Comparison of ENCODE assay signal across 8 cellular contexts in genomic region chr10:30392564-30392990, GRCh38. TPM values are rescaled to one million over a fixed set of nuclear protein-coding genes. Genes with fewer than 3 reads are reported as not detected.
A peak's percentile ranks its signal among the peaks of the same experiment; 100 is the strongest.
DNase-seq lines count a peak whose midpoint lies in the region; ATAC-seq and TF ChIP-seq lines count a peak whose summit lies in the region.

No MANE protein-coding gene starts in this region.

- H3K4me1 Mint-ChIP-seq in CD14-positive monocyte (peaks cover 26% of the 10 kb centered on the region), nephron (peaks cover 20% of the 10 kb centered on the region)
- H3K4me1 Mint-ChIP-seq in activated T-cell treated with anti-CD3 and anti-CD28 coated beads, Interleukin-2, amount 50 U/mL, for 4 hours (ENCODE audit: low read depth): peaks cover 4% of the 10 kb centered on the region

- ATAC-seq in GM19395 (IDR thresholded peaks at IDR 0.05; ENCODE audit: unreplicated experiment): peak; percentile 89
- peak; percentile 93 for ATAC-seq in HG03521 (IDR thresholded peaks at IDR 0.05; ENCODE audit: unreplicated experiment)
- peak; percentile 99 to 100 for ATAC-seq in activated T-cell treated with anti-CD3 and anti-CD28 coated beads, Interleukin-2, amount 50 U/mL, for 4 hours

- TF ChIP-seq CTCF in CD14-positive monocyte (IDR thresholded peaks at IDR 0.05) (peak; percentile 94), fibroblast of mammary gland (conservative IDR thresholded peaks at IDR 0.05; ENCODE audit: control insufficient read depth, insufficient read depth, low read depth, low read length) (peak; percentile 93), nephron (IDR thresholded peaks at IDR 0.05; ENCODE audit: unreplicated experiment in 3 of 3) (peak; percentile 92 to 96 (median 92))

- H3K4me3 Mint-ChIP-seq in CD14-positive monocyte (peak overlapping the region; percentile 11 to 86), nephron (peak overlapping the region; percentile 57 to 68 (median 60))
- no peak overlapping the region for H3K4me3 Mint-ChIP-seq in activated T-cell treated with anti-CD3 and anti-CD28 coated beads, Interleukin-2, amount 50 U/mL, for 4 hours

- peak overlapping the region; percentile 6 for H3K4me3 ChIP-seq in fibroblast of mammary gland (ENCODE audit: control insufficient read depth, low read depth, low read length)

- H3K9me3 Mint-ChIP-seq in CD14-positive monocyte (no peaks in the 10 kb centered on the region), nephron (no peaks in the 10 kb centered on the region)
- no peaks in the 10 kb centered on the region for H3K9me3 Mint-ChIP-seq in activated T-cell treated with anti-CD3 and anti-CD28 coated beads, Interleukin-2, amount 50 U/mL, for 4 hours

- peaks cover 0 to 3% (median 2%) of the 10 kb centered on the region in 3 donors for H3K27me3 Mint-ChIP-seq in CD14-positive monocyte (ENCODE audit: low read depth in 3 of 3)
- H3K27me3 Mint-ChIP-seq in activated T-cell treated with anti-CD3 and anti-CD28 coated beads, Interleukin-2, amount 50 U/mL, for 4 hours (ENCODE audit: low read depth): peaks cover 12% of the 10 kb centered on the region
- H3K27me3 Mint-ChIP-seq in nephron (ENCODE audit: low read depth): peaks cover 9% of the 10 kb centered on the region

- intact Hi-C loops in CD14-positive monocyte (cut with micrococcal nuclease): loop anchor here (2.0 to 5.0 kb wide), 3 partner anchors 140 to 250 kb away; no protein-coding TSS in a partner anchor

- DNase-seq in CD14-positive monocyte (ENCODE audit: low spot score): peak; percentile 77
- DNase-seq in activated T-cell treated with anti-CD3 and anti-CD28 coated beads, Interleukin-2, amount 50 U/mL, for 4 hours: peak; percentile 74
- DNase-seq in fibroblast of mammary gland (ENCODE audit: low read depth): peak; percentile 54
- peak; percentile 51 to 83 (median 64) for DNase-seq in stimulated activated naive CD4-positive, alpha-beta T cell (lab: John Stamatoyannopoulos, UW)

- H3K36me3 Mint-ChIP-seq in CD14-positive monocyte (no peaks in the 10 kb centered on the region), nephron (ENCODE audit: low read depth) (no peaks in the 10 kb centered on the region)
- no peaks in the 10 kb centered on the region for H3K36me3 Mint-ChIP-seq in activated T-cell treated with anti-CD3 and anti-CD28 coated beads, Interleukin-2, amount 50 U/mL, for 4 hours (ENCODE audit: insufficient read depth)

- H3K27ac Mint-ChIP-seq in CD14-positive monocyte: peak overlapping the region in 4 of 7 donors; percentile 3 to 62 (median 40)
- H3K27ac Mint-ChIP-seq in nephron: no peak overlapping the region

TF ChIP-seq in PFSK-1, 5 proteins besides CTCF, POLR2A, EP300 and RAD21:
- TF ChIP-seq FOXP2 (optimal IDR thresholded peaks at IDR 0.05; ENCODE audit: borderline replicate concordance, extremely low read depth, extremely low read length, insufficient read depth) (peak; percentile 31), TAF1 (IDR thresholded peaks at IDR 0.05; ENCODE audit: borderline replicate concordance, insufficient read depth, low read length) (no peak)
TF ChIP-seq in PFSK-1: peak in this region for 1.

RNA-seq across cellular contexts. Expression of gene MAP3K8, which starts 41.4 kb away (rescaled TPM):
- polyA plus RNA-seq in CD14-positive monocyte: 10 to 100 TPM; 54.5 to 59.2 TPM
- polyA plus RNA-seq in PFSK-1 (2012; ENCODE audit: insufficient read length, low read depth): 1.7 TPM
- 10 to 100 TPM; 20.8 to 29.2 (median 21.7) TPM for total RNA-seq in activated T-cell treated with anti-CD3 and anti-CD28 coated beads, Interleukin-2, amount 50 U/mL, for 4 hours

RNA-seq across cellular contexts. Expression of gene MTPAP, which starts 43.5 kb away (rescaled TPM):
- 1 to 10 TPM; 6.2 TPM for polyA plus RNA-seq in CD14-positive monocyte
- 7.8 TPM for polyA plus RNA-seq in PFSK-1 (2012; ENCODE audit: insufficient read length, low read depth)
- 10 to 100 TPM; 47.6 to 49.3 (median 48.4) TPM for total RNA-seq in activated T-cell treated with anti-CD3 and anti-CD28 coated beads, Interleukin-2, amount 50 U/mL, for 4 hours

Comparison
In these comparisons a context has a peak if more than half of its experiments do, and no peak if none do; other contexts are left out.
1. Peak in every context shown above with its lines: DNase-seq, ATAC-seq and H3K4me3 ChIP-seq.
2. H3K27ac Mint-ChIP-seq: peak in CD14-positive monocyte (4 of 7); none in nephron (0 of 3).